In genomic region chr11:78139422-78140391, GRCh38 we compare ENCODE assay signal across 8 cellular contexts. TPM values are rescaled to one million over a fixed set of nuclear protein-coding genes. Genes with fewer than 3 reads are reported as not detected.
DNase-seq lines count a peak whose midpoint lies in the region; ATAC-seq and TF ChIP-seq lines count a peak whose summit lies in the region.

Gene ALG8 (minus strand): TSS chr11:78139626. CDS start chr11:78139588, 38 bp downstream.

- H3K4me1 ChIP-seq in thymus (ENCODE audit: control insufficient read depth, insufficient read depth, low read length): peaks cover 12% of the 10 kb centered on the region

- peak within 1 kb of the TSS; percentile 91 for H3K27ac ChIP-seq in thymus (ENCODE audit: low read depth)

- WGBS in thymus: 3% methylated on average over 52 of the region's 52 CpGs

- peaks cover 13% of the 10 kb centered on the region for H3K36me3 Mint-ChIP-seq in activated naive CD8-positive, alpha-beta T cell
- peaks cover 10% of the 10 kb centered on the region for H3K36me3 Mint-ChIP-seq in osteocyte (ENCODE audit: unreplicated experiment)

- peak within 1 kb of the TSS; percentile 93 for H3K27ac Mint-ChIP-seq in activated naive CD8-positive, alpha-beta T cell
- peak within 1 kb of the TSS; percentile 91 for H3K27ac Mint-ChIP-seq in osteocyte (ENCODE audit: unreplicated experiment)

- no peak for TF ChIP-seq CTCF in osteocyte (IDR thresholded peaks at IDR 0.05)

- no peaks in the 10 kb centered on the region for H3K9me3 Mint-ChIP-seq in activated naive CD8-positive, alpha-beta T cell (ENCODE audit: low read depth)
- H3K9me3 Mint-ChIP-seq in osteocyte (ENCODE audit: unreplicated experiment): no peaks in the 10 kb centered on the region

- ATAC-seq in HG02610 (IDR thresholded peaks at IDR 0.05; ENCODE audit: unreplicated experiment): peak; percentile 95

- H3K9me3 ChIP-seq in thymus (ENCODE audit: control insufficient read depth): no peaks in the 10 kb centered on the region

- H3K4me1 Mint-ChIP-seq in activated naive CD8-positive, alpha-beta T cell (ENCODE audit: low read depth): peaks cover 42% of the 10 kb centered on the region
- H3K4me1 Mint-ChIP-seq in osteocyte (ENCODE audit: unreplicated experiment): peaks cover 30% of the 10 kb centered on the region

- H3K36me3 ChIP-seq in thymus (ENCODE audit: control insufficient read depth, insufficient read depth): no peaks in the 10 kb centered on the region

- H3K4me3 Mint-ChIP-seq in activated naive CD8-positive, alpha-beta T cell: peak within 1 kb of the TSS; percentile 92
- peak within 1 kb of the TSS; percentile 95 for H3K4me3 Mint-ChIP-seq in osteocyte (ENCODE audit: unreplicated experiment)

- H3K4me3 ChIP-seq in GM08714 (ENCODE audit: low read length) (peak within 1 kb of the TSS; percentile 83), thymus (ENCODE audit: low read length) (peak within 1 kb of the TSS; percentile 71)

- DNase-seq in NCI-H1092 treated with DMSO at 0.1 percent for 48 hours (lab: John Stamatoyannopoulos, UW) (peak; percentile 96), SKM-1 (lab: John Stamatoyannopoulos, UW; ENCODE audit: unreplicated experiment) (peak; percentile 84), glomerular visceral epithelial cell (ENCODE audit: extremely low spot score) (peak; percentile 95), osteocyte (ENCODE audit: extremely low spot score, unreplicated experiment) (peak; percentile 99)

- no peaks in the 10 kb centered on the region for H3K27me3 Mint-ChIP-seq in activated naive CD8-positive, alpha-beta T cell
- H3K27me3 Mint-ChIP-seq in osteocyte (ENCODE audit: unreplicated experiment): no peaks in the 10 kb centered on the region

- no peaks in the 10 kb centered on the region for H3K27me3 ChIP-seq in thymus (ENCODE audit: control insufficient read depth, insufficient read depth)

RNA-seq across cellular contexts. Expression of gene ALG8, which starts in this region (rescaled TPM):
- total RNA-seq in osteocyte: 35.1 and 41.7 TPM in 2 replicates
- polyA plus RNA-seq in thymus: 45.1 TPM

Comparison
In these comparisons a context has a peak if more than half of its experiments do, and no peak if none do; other contexts are left out.
1. Peak in every context shown above with its lines: DNase-seq, ATAC-seq, H3K4me3 ChIP-seq and H3K27ac ChIP-seq.